In genomic region chr1:61233121-61233659, GRCh38 we compare ENCODE assay signal across 20 cellular contexts.
"Had no signal": no experiment of that assay in that cellular context is flagged by ENCODE, and none has a peak within 500 bp of the region (broad histone marks: within the 10 kb centered on the region; RNA-seq: fewer than 3 reads in every experiment).

No MANE protein-coding gene starts in this region.

- H3K36me3 Mint-ChIP-seq: activated naive CD4-positive, alpha-beta T cell treated with anti-CD3 and anti-CD28 coated beads, Interleukin-2, amount 50 U/mL, for 72 hours; stimulated activated naive B cell treated with anti-CD40 and anti-IgM and Interleukin-4, amounts not matched to agents 10 μg/mL and 1 μg/mL and 100 μg/mL, for 72 hours had no signal

- DNase-seq: activated T-cell treated with anti-CD3 and anti-CD28 coated beads, Interleukin-2, amount 50 U/mL, for 1 hour; aorta; brain microvascular endothelial cell; caudate nucleus; effector CD4-positive, alpha-beta T cell; foreskin keratinocyte; glutamatergic neuron; immature natural killer cell; mesendoderm; mucosa of descending colon; retina; sigmoid colon; stimulated activated CD4-positive, alpha-beta T cell treated with anti-CD3 and anti-CD28 coated beads, Interleukin-15, amount 100 ng/mL, for 24 hours; stimulated activated CD8-positive, alpha-beta memory T cell treated with anti-CD3 and anti-CD28 coated beads, Interleukin-4, amount 100 ng/mL, for 48 hours; stimulated activated naive B cell treated with anti-CD40 and anti-IgM and Interleukin-4, amounts not matched to agents 10 μg/mL and 1 μg/mL and 100 μg/mL, for 72 hours; T-helper 17 cell; testis had no signal

- H3K27me3 Mint-ChIP-seq: dendritic cell treated with granulocyte-macrophage colony-stimulating factor and Interleukin-4, amounts not matched to agents 40 ng/mL and 50 ng/mL, for 4 days; stimulated activated naive B cell treated with anti-CD40 and anti-IgM and Interleukin-4, amounts not matched to agents 10 μg/mL and 1 μg/mL and 100 μg/mL, for 72 hours; T-helper 17 cell had no signal

- H3K4me1 Mint-ChIP-seq: immature natural killer cell; stimulated activated naive B cell treated with anti-CD40 and anti-IgM and Interleukin-4, amounts not matched to agents 10 μg/mL and 1 μg/mL and 100 μg/mL, for 72 hours had no signal

- H3K9me3 Mint-ChIP-seq: activated naive CD4-positive, alpha-beta T cell treated with anti-CD3 and anti-CD28 coated beads, Interleukin-2, amount 50 U/mL, for 72 hours; dendritic cell treated with granulocyte-macrophage colony-stimulating factor and Interleukin-4, amounts not matched to agents 40 ng/mL and 50 ng/mL, for 4 days; immature natural killer cell; neural crest cell; stimulated activated naive B cell treated with anti-CD40 and anti-IgM and Interleukin-4, amounts not matched to agents 10 μg/mL and 1 μg/mL and 100 μg/mL, for 72 hours had no signal

- H3K4me3 Mint-ChIP-seq: dendritic cell treated with granulocyte-macrophage colony-stimulating factor and Interleukin-4, amounts not matched to agents 40 ng/mL and 50 ng/mL, for 4 days; immature natural killer cell; neural crest cell; stimulated activated naive B cell treated with anti-CD40 and anti-IgM and Interleukin-4, amounts not matched to agents 10 μg/mL and 1 μg/mL and 100 μg/mL, for 72 hours; T-helper 17 cell had no signal

- ATAC-seq: activated naive CD4-positive, alpha-beta T cell treated with anti-CD3 and anti-CD28 coated beads, Interleukin-2, amount 50 U/mL, for 72 hours; foreskin keratinocyte; mucosa of descending colon; stimulated activated naive B cell treated with anti-CD40 and anti-IgM and Interleukin-4, amounts not matched to agents 10 μg/mL and 1 μg/mL and 100 μg/mL, for 72 hours; T-helper 17 cell had no signal

- H3K27ac Mint-ChIP-seq: activated naive CD4-positive, alpha-beta T cell treated with anti-CD3 and anti-CD28 coated beads, Interleukin-2, amount 50 U/mL, for 72 hours; dendritic cell treated with granulocyte-macrophage colony-stimulating factor and Interleukin-4, amounts not matched to agents 40 ng/mL and 50 ng/mL, for 4 days; immature natural killer cell; stimulated activated naive B cell treated with anti-CD40 and anti-IgM and Interleukin-4, amounts not matched to agents 10 μg/mL and 1 μg/mL and 100 μg/mL, for 72 hours; T-helper 17 cell had no signal
